ENCODE assay signal across 1 cellular context in the genomic region with DNA sequence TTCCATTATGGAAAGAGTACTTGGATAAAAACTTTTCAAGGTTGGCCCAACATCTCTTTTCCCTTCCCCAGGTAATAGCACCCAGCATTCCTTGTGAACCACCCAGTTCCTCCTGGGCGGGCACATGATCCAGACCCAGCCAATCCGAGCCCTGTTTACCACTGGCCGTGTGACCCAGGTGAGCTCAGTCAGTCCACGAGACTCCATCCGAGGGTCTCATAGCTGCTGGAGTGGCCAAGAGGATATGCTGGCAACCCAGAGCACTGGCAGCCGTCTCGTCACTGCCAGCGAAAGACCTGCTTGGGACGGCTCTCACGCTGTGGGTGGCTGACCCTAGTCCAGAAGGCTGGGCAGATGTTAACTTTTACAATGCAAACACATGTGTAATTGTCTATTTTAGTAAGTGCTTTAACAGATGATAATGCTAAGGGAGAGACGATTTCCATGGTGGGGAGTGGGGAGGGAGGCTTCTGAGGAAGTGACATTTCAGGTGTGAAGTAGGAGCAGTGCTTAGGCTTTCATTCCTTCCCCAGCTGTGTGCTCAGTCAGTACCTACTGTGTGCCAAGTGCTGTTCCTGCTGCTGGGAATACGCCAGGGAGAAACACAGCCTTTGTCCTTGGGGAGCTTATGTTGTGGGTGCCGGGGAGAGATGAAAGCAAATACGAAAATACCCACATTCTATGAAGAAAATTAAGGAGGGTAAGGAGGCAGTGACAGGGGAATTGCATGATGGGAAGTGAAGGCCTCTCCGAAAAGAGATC.
A peak's percentile ranks its signal among the peaks of the same experiment; 100 is the strongest.
TF ChIP-seq lines count a peak whose summit lies in the region.

No MANE protein-coding gene starts in this region.

TF ChIP-seq in WTC11, 78 proteins besides CTCF, POLR2A, EP300 and RAD21:
- TF ChIP-seq, protein P1, sequence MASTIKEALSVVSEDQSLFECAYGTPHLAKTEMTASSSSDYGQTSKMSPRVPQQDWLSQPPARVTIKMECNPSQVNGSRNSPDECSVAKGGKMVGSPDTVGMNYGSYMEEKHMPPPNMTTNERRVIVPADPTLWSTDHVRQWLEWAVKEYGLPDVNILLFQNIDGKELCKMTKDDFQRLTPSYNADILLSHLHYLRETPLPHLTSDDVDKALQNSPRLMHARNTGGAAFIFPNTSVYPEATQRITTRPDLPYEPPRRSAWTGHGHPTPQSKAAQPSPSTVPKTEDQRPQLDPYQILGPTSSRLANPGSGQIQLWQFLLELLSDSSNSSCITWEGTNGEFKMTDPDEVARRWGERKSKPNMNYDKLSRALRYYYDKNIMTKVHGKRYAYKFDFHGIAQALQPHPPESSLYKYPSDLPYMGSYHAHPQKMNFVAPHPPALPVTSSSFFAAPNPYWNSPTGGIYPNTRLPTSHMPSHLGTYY (CRISPR knock-in tag; IDR thresholded peaks at IDR 0.05), result no peak
- TF ChIP-seq, protein P2, sequence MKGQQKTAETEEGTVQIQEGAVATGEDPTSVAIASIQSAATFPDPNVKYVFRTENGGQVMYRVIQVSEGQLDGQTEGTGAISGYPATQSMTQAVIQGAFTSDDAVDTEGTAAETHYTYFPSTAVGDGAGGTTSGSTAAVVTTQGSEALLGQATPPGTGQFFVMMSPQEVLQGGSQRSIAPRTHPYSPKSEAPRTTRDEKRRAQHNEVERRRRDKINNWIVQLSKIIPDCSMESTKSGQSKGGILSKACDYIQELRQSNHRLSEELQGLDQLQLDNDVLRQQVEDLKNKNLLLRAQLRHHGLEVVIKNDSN (CRISPR knock-in tag; IDR thresholded peaks at IDR 0.05), result peak; percentile 47; the same call in 1 of the 2 replicates
- TF ChIP-seq NFATC4 (CRISPR knock-in tag; IDR thresholded peaks at IDR 0.05) (no peak), CBFB (CRISPR knock-in tag; IDR thresholded peaks at IDR 0.05; ENCODE audit: low read depth) (no peak)
- TF ChIP-seq, protein P3, sequence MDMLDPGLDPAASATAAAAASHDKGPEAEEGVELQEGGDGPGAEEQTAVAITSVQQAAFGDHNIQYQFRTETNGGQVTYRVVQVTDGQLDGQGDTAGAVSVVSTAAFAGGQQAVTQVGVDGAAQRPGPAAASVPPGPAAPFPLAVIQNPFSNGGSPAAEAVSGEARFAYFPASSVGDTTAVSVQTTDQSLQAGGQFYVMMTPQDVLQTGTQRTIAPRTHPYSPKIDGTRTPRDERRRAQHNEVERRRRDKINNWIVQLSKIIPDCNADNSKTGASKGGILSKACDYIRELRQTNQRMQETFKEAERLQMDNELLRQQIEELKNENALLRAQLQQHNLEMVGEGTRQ (CRISPR knock-in tag; IDR thresholded peaks at IDR 0.05), result peak; percentile 73
